1 cellular context compared by ENCODE assay signal in the genomic region with DNA sequence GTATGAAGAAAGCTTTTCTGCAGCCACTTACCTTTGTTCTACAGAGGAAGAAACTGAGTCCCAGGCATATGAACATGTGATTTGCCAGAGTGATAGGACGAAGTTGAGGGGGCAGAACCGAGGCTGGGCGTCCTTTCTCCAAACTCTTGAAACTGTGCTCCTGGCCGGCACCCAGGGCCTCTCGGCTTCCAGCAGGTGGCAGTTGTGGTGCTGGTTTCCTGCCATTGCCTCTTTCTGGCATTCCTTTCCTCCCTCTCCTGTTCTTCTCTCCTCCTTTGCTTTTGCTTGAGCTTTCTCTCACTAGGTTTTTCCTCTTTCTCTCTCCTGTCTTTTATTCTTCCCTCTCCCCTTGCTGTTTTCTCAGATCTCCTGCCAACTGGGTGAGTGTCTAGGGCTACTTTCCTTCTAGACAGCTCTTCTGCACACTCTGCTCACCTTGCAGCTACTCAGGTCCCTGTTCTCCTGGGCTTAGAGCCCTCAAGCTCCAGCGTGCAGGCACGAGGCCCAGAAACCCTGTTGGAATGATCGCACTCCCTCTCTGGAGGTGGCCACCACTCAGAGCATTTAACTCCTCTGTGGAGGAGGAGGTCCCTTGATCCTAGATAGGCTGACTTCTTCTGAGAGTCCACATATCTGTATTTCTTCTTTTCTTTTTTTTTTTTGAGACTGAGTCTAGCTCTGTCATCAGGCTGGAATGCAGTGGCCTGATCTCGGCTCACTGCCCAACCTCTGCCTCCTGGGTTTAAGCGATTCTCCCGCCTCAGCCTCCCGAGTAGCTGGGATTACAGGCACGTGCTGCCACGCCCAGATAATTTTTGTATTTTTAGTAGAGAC.
TF ChIP-seq lines count a peak whose summit lies in the region.

No MANE protein-coding gene starts in this region.

TF ChIP-seq in HEK293, 187 proteins besides CTCF, POLR2A, EP300 and RAD21 (continued from another document):
- TF ChIP-seq ZNF654 (tag by site-specific recombination; IDR thresholded peaks at IDR 0.05; ENCODE audit: low read depth) (peak; percentile 43), KLF10 (tag by site-specific recombination; IDR thresholded peaks at IDR 0.05) (no peak)
